Comparison of ENCODE assay signal across 1 cellular context in genomic region chr7:66100408-66101050, GRCh38.
TF ChIP-seq lines count a peak whose summit lies in the region.

No MANE protein-coding gene starts in this region.

TF ChIP-seq in HCT116, 20 proteins besides CTCF, POLR2A, EP300 and RAD21 (continued from another document):
- TF ChIP-seq ZBTB33 (IDR thresholded peaks at IDR 0.05; ENCODE audit: extremely low read depth, insufficient replicate concordance, low read length) (no peak), ELF1 (IDR thresholded peaks at IDR 0.05; ENCODE audit: borderline replicate concordance, low read depth) (no peak), ATF3 (IDR thresholded peaks at IDR 0.05) (no peak), SIN3A (IDR thresholded peaks at IDR 0.05; ENCODE audit: low read depth) (no peak), ZFX (IDR thresholded peaks at IDR 0.05) (no peak)
- TF ChIP-seq, protein P1, sequence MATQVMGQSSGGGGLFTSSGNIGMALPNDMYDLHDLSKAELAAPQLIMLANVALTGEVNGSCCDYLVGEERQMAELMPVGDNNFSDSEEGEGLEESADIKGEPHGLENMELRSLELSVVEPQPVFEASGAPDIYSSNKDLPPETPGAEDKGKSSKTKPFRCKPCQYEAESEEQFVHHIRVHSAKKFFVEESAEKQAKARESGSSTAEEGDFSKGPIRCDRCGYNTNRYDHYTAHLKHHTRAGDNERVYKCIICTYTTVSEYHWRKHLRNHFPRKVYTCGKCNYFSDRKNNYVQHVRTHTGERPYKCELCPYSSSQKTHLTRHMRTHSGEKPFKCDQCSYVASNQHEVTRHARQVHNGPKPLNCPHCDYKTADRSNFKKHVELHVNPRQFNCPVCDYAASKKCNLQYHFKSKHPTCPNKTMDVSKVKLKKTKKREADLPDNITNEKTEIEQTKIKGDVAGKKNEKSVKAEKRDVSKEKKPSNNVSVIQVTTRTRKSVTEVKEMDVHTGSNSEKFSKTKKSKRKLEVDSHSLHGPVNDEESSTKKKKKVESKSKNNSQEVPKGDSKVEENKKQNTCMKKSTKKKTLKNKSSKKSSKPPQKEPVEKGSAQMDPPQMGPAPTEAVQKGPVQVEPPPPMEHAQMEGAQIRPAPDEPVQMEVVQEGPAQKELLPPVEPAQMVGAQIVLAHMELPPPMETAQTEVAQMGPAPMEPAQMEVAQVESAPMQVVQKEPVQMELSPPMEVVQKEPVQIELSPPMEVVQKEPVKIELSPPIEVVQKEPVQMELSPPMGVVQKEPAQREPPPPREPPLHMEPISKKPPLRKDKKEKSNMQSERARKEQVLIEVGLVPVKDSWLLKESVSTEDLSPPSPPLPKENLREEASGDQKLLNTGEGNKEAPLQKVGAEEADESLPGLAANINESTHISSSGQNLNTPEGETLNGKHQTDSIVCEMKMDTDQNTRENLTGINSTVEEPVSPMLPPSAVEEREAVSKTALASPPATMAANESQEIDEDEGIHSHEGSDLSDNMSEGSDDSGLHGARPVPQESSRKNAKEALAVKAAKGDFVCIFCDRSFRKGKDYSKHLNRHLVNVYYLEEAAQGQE (IDR thresholded peaks at IDR 0.05; ENCODE audit: low read depth) = no peak
